8 cellular contexts compared by ENCODE assay signal in genomic region chr10:32332299-32332750, GRCh38. TPM values are rescaled to one million over a fixed set of nuclear protein-coding genes. Genes with fewer than 3 reads are reported as not detected.
A peak's percentile ranks its signal among the peaks of the same experiment; 100 is the strongest.
DNase-seq lines count a peak whose midpoint lies in the region; ATAC-seq and TF ChIP-seq lines count a peak whose summit lies in the region.

No MANE protein-coding gene starts in this region.

- H3K27me3 ChIP-seq in Peyer's patch (no peaks in the 10 kb centered on the region), left lung (no peaks in the 10 kb centered on the region)

- peaks cover 22% of the 10 kb centered on the region for H3K36me3 Mint-ChIP-seq in activated naive CD4-positive, alpha-beta T cell treated with anti-CD3 and anti-CD28 coated beads, Interleukin-2, amount 10 ng/mL, durations not matched to agents 7 days and 5 days

- peaks cover 80% of the 10 kb centered on the region for H3K4me1 Mint-ChIP-seq in activated naive CD4-positive, alpha-beta T cell treated with anti-CD3 and anti-CD28 coated beads, Interleukin-2, amount 10 ng/mL, durations not matched to agents 7 days and 5 days

- intact Hi-C loops in left lung (cut with DNase I) = no loop called here

- peak overlapping the region; percentile 20 for H3K4me3 Mint-ChIP-seq in activated naive CD4-positive, alpha-beta T cell treated with anti-CD3 and anti-CD28 coated beads, Interleukin-2, amount 10 ng/mL, durations not matched to agents 7 days and 5 days

- H3K4me3 ChIP-seq in Peyer's patch (no peak overlapping the region), left lung (no peak overlapping the region)

- CTCF ChIA-PET in activated naive CD4-positive, alpha-beta T cell treated with anti-CD3 and anti-CD28 coated beads, Interleukin-2, amount 10 ng/mL, durations not matched to agents 7 days and 5 days (lab: Charles Lee) = no interaction called here

- H3K27ac ChIP-seq in Peyer's patch = peak overlapping the region in 2 of 4 donors; percentile 13 to 31
- peak overlapping the region in 1 of 2 donors; percentile 5 for H3K27ac ChIP-seq in left lung

- peak; percentile 64 for DNase-seq in GM10266 (ENCODE audit: extremely low spot score)
- DNase-seq in Peyer's patch = peak in 2 of 3 donors; percentile 31 to 71
- peak; percentile 71 for DNase-seq in activated naive CD4-positive, alpha-beta T cell treated with anti-CD3 and anti-CD28 coated beads, Interleukin-2, amount 10 ng/mL, durations not matched to agents 7 days and 5 days
- no peak for DNase-seq in left lung
- DNase-seq in stimulated activated CD8-positive, alpha-beta memory T cell treated with anti-CD3 and anti-CD28 coated beads, Interleukin-7, amount 100 ng/mL, for 48 hours (ENCODE audit: extremely low read depth in 1 of 2, low read depth in 1 of 2) = peak; percentile 43 to 86
- DNase-seq in NCI-H2171 (lab: John Stamatoyannopoulos, UW) = no peak
- no peak for DNase-seq in NCI-H187 (lab: John Stamatoyannopoulos, UW)

- H3K9me3 Mint-ChIP-seq in activated naive CD4-positive, alpha-beta T cell treated with anti-CD3 and anti-CD28 coated beads, Interleukin-2, amount 10 ng/mL, durations not matched to agents 7 days and 5 days = no peaks in the 10 kb centered on the region

- peak in 1 of 2 donors; percentile 26 for TF ChIP-seq POLR2A in Peyer's patch (IDR thresholded peaks at IDR 0.05)

- no peaks in the 10 kb centered on the region for H3K27me3 Mint-ChIP-seq in activated naive CD4-positive, alpha-beta T cell treated with anti-CD3 and anti-CD28 coated beads, Interleukin-2, amount 10 ng/mL, durations not matched to agents 7 days and 5 days

- ATAC-seq in GM21786 (IDR thresholded peaks at IDR 0.05; ENCODE audit: unreplicated experiment) = peak; percentile 95
- ATAC-seq in left lung = peak; percentile 76

- H3K4me1 ChIP-seq in Peyer's patch = peaks cover 0 to 89% (median 22%) of the 10 kb centered on the region in 4 donors
- H3K4me1 ChIP-seq in left lung = peaks cover 34 to 94% of the 10 kb centered on the region in 2 donors

- peak overlapping the region; percentile 83 for H3K27ac Mint-ChIP-seq in activated naive CD4-positive, alpha-beta T cell treated with anti-CD3 and anti-CD28 coated beads, Interleukin-2, amount 10 ng/mL, durations not matched to agents 7 days and 5 days

- H3K36me3 ChIP-seq in Peyer's patch (no peaks in the 10 kb centered on the region), left lung (no peaks in the 10 kb centered on the region)

- H3K9me3 ChIP-seq in Peyer's patch (no peaks in the 10 kb centered on the region), left lung (no peaks in the 10 kb centered on the region)

- no peak for TF ChIP-seq CTCF in GM10266 (IDR thresholded peaks at IDR 0.05; ENCODE audit: control insufficient read depth, insufficient read depth, low read depth, missing control alignments)
- TF ChIP-seq CTCF in Peyer's patch (IDR thresholded peaks at IDR 0.05) = no peak
- TF ChIP-seq CTCF in left lung (IDR thresholded peaks at IDR 0.05) = no peak

RNA-seq across cellular contexts. Expression of gene EPC1, which starts 14.6 kb away (rescaled TPM):
- total RNA-seq in Peyer's patch = 10 to 100 TPM; 41.5 to 77.6 (median 49.0) TPM
- 10 to 100 TPM; 27.0 to 40.1 TPM for total RNA-seq in left lung

Comparison
In these comparisons a context has a peak if more than half of its experiments do, and no peak if none do; other contexts are left out.
1. DNase-seq: peak in GM10266 (single experiment), Peyer's patch (2 of 3), activated naive CD4-positive, alpha-beta T cell treated with anti-CD3 and anti-CD28 coated beads, Interleukin-2, amount 10 ng/mL, durations not matched to agents 7 days and 5 days (single experiment) and stimulated activated CD8-positive, alpha-beta memory T cell treated with anti-CD3 and anti-CD28 coated beads, Interleukin-7, amount 100 ng/mL, for 48 hours (2 of 2); none in left lung (0 of 2), NCI-H2171 (single experiment) and NCI-H187 (0 of 2).